8 cellular contexts compared by ENCODE assay signal in genomic region chr12:25387136-25388050, GRCh38.
DNase-seq lines count a peak whose midpoint lies in the region; ATAC-seq and TF ChIP-seq lines count a peak whose summit lies in the region.

No MANE protein-coding gene starts in this region.

- no peaks in the 10 kb centered on the region for H3K9me3 Mint-ChIP-seq in activated naive CD8-positive, alpha-beta T cell (ENCODE audit: low read depth)
- H3K9me3 Mint-ChIP-seq in osteocyte (ENCODE audit: unreplicated experiment): no peaks in the 10 kb centered on the region

- H3K9me3 ChIP-seq in SK-N-SH (no peaks in the 10 kb centered on the region), testis (no peaks in the 10 kb centered on the region)

- POLR2A ChIA-PET in SK-N-SH (lab: Yijun Ruan, JAX): interaction anchor here (0.9 kb wide), 3 partner anchors 137 to 192 kb away, joined by 4 read pairs; partner anchors contain the start of genes DNAI7, ETFRF1 and KRAS

- H3K27ac ChIP-seq in SK-N-SH (ENCODE audit: low read depth in 2 of 2, low read length in 1 of 2) (peak overlapping the region in 1 of 2 experiments; percentile 100; a peak in 2 of 4 replicates), testis (peak overlapping the region; percentile 97 to 99)

- TF ChIP-seq EP300 in SK-N-SH (IDR thresholded peaks at IDR 0.05; ENCODE audit: borderline replicate concordance in 1 of 2, low read depth in 1 of 2, low read length in 1 of 2): no peak

- H3K36me3 Mint-ChIP-seq in activated naive CD8-positive, alpha-beta T cell: no peaks in the 10 kb centered on the region
- no peaks in the 10 kb centered on the region for H3K36me3 Mint-ChIP-seq in osteocyte (ENCODE audit: unreplicated experiment)

- no peaks in the 10 kb centered on the region for H4K20me1 ChIP-seq in SK-N-SH (ENCODE audit: insufficient read depth)

- intact Hi-C loops in Right ventricle myocardium inferior (cut with DNase I): no loop called here
- intact Hi-C loops in testis (cut with DNase I; ENCODE audit: low total_unique reads): no loop called here

- peak overlapping the region; percentile 98 for H3K4me3 Mint-ChIP-seq in activated naive CD8-positive, alpha-beta T cell
- H3K4me3 Mint-ChIP-seq in osteocyte (ENCODE audit: unreplicated experiment): peak overlapping the region; percentile 92

- H3K27me3 Mint-ChIP-seq in activated naive CD8-positive, alpha-beta T cell: no peaks in the 10 kb centered on the region
- no peaks in the 10 kb centered on the region for H3K27me3 Mint-ChIP-seq in osteocyte (ENCODE audit: unreplicated experiment)

- no peak for TF ChIP-seq POLR2A in testis (IDR thresholded peaks at IDR 0.05)

- H3K4me3 ChIP-seq in SK-N-SH (ENCODE audit: low read depth in 2 of 2, low read length in 1 of 2): peak overlapping the region; percentile 73 to 96
- H3K4me3 ChIP-seq in testis: peak overlapping the region; percentile 58 to 88

- H3K4me1 ChIP-seq in SK-N-SH (ENCODE audit: control insufficient read depth in 1 of 2, insufficient read depth in 2 of 2, low read depth in 1 of 2, low read length in 1 of 2) (peaks cover 0 to 12% of the 10 kb centered on the region in 2 experiments; a peak in 2 of 4 replicates), testis (no peaks in the 10 kb centered on the region)

- DNase-seq in AG20443 (ENCODE audit: low spot score): peak; percentile 69
- peak; percentile 80 for DNase-seq in NCI-H1048 (lab: John Stamatoyannopoulos, UW)
- peak; percentile 74 for DNase-seq in SK-N-SH
- DNase-seq in Right ventricle myocardium inferior (ENCODE audit: missing footprints): peak; percentile 89
- DNase-seq in osteocyte (ENCODE audit: extremely low spot score, unreplicated experiment): peak; percentile 90
- DNase-seq in testis: peak; percentile 93

- H3K9ac ChIP-seq in SK-N-SH: peak overlapping the region; percentile 100; the same call in 1 of the 2 replicates

- H2AFZ ChIP-seq in SK-N-SH (ENCODE audit: low read depth): peak overlapping the region; percentile 75

- peaks cover 3% of the 10 kb centered on the region for H3F3A ChIP-seq in SK-N-SH (replicated peaks; ENCODE audit: insufficient read depth)

- peaks cover 8% of the 10 kb centered on the region; the same call in 1 of the 2 replicates for H3K79me2 ChIP-seq in SK-N-SH (ENCODE audit: insufficient read depth)

- TF ChIP-seq CTCF in SK-N-SH (IDR thresholded peaks at IDR 0.05): peak; percentile 94
- TF ChIP-seq CTCF in osteocyte (IDR thresholded peaks at IDR 0.05): peak; percentile 93
- TF ChIP-seq CTCF in testis (IDR thresholded peaks at IDR 0.05): peak; percentile 64 to 88 (median 79)

- H3K27me3 ChIP-seq in SK-N-SH (ENCODE audit: insufficient read depth) (no peaks in the 10 kb centered on the region), testis (no peaks in the 10 kb centered on the region)

- peak overlapping the region; percentile 80 for H3K4me2 ChIP-seq in SK-N-SH

- 22% methylated on average over 16 of the region's 16 CpGs for WGBS in SK-N-SH (ENCODE audit: low lambda C conversion rate)
- 7 to 12% methylated on average over 16 of the region's 16 CpGs for WGBS in testis, 2 donors

- H3K9me2 ChIP-seq in SK-N-SH: no peaks in the 10 kb centered on the region

- TF ChIP-seq RAD21 in SK-N-SH (IDR thresholded peaks at IDR 0.05; ENCODE audit: low read length): peak; percentile 98

- H3K27ac Mint-ChIP-seq in activated naive CD8-positive, alpha-beta T cell: peak overlapping the region; percentile 81
- peak overlapping the region; percentile 99 for H3K27ac Mint-ChIP-seq in osteocyte (ENCODE audit: unreplicated experiment)

- peak; percentile 23 for ATAC-seq in GM19467 (IDR thresholded peaks at IDR 0.05; ENCODE audit: unreplicated experiment)
- ATAC-seq in Right ventricle myocardium inferior: peak; percentile 62

- no peaks in the 10 kb centered on the region for H3K36me3 ChIP-seq in SK-N-SH (replicated peaks in 1 of 2; ENCODE audit: control insufficient read depth in 1 of 2, insufficient read depth in 2 of 2, low read length in 1 of 2)
- no peaks in the 10 kb centered on the region for H3K36me3 ChIP-seq in testis (ENCODE audit: low read depth, missing control alignments)

- peaks cover 50% of the 10 kb centered on the region for H3K4me1 Mint-ChIP-seq in activated naive CD8-positive, alpha-beta T cell (ENCODE audit: low read depth)
- H3K4me1 Mint-ChIP-seq in osteocyte (ENCODE audit: unreplicated experiment): peaks cover 14% of the 10 kb centered on the region

- CTCF ChIA-PET in SK-N-SH (lab: Yijun Ruan, JAX): interaction anchor here (0.5 to 1.9 kb wide), 43 partner anchors 9 to 1688 kb away, joined by 3 to 17 read pairs (median 3); partner anchors contain the start of gene KRAS

TF ChIP-seq in SK-N-SH, 30 proteins besides CTCF, POLR2A, EP300 and RAD21:
- TF ChIP-seq REST (IDR thresholded peaks at IDR 0.05; ENCODE audit: low read depth, low read length) (0 out of 2 replicates have a peak, but pooled peaks have one; percentile 13), IRF3 (IDR thresholded peaks at IDR 0.05; ENCODE audit: low read depth, low read length) (no peak), TCF12 (IDR thresholded peaks at IDR 0.05) (peak; percentile 36; the same call in 1 of the 2 replicates), MXI1 (IDR thresholded peaks at IDR 0.05; ENCODE audit: low read depth, low read length) (peak; percentile 59; the same call in 1 of the 2 replicates), RFX5 (IDR thresholded peaks at IDR 0.05; ENCODE audit: low read length) (0 out of 2 replicates have a peak, but pooled peaks have one; percentile 11), CHD2 (IDR thresholded peaks at IDR 0.05; ENCODE audit: low read length, partially characterized antibody) (peak; percentile 47), NRF1 (IDR thresholded peaks at IDR 0.05; ENCODE audit: low read depth, low read length) (no peak), SMC3 (IDR thresholded peaks at IDR 0.05; ENCODE audit: low read depth, low read length) (peak; percentile 92), NFIC (IDR thresholded peaks at IDR 0.05; ENCODE audit: borderline replicate concordance) (0 out of 2 replicates have a peak, but pooled peaks have one; percentile 17), MEF2A (IDR thresholded peaks at IDR 0.05; ENCODE audit: borderline replicate concordance, low read depth) (no peak)
